ENCODE assay signal across 8 cellular contexts in the genomic region with DNA sequence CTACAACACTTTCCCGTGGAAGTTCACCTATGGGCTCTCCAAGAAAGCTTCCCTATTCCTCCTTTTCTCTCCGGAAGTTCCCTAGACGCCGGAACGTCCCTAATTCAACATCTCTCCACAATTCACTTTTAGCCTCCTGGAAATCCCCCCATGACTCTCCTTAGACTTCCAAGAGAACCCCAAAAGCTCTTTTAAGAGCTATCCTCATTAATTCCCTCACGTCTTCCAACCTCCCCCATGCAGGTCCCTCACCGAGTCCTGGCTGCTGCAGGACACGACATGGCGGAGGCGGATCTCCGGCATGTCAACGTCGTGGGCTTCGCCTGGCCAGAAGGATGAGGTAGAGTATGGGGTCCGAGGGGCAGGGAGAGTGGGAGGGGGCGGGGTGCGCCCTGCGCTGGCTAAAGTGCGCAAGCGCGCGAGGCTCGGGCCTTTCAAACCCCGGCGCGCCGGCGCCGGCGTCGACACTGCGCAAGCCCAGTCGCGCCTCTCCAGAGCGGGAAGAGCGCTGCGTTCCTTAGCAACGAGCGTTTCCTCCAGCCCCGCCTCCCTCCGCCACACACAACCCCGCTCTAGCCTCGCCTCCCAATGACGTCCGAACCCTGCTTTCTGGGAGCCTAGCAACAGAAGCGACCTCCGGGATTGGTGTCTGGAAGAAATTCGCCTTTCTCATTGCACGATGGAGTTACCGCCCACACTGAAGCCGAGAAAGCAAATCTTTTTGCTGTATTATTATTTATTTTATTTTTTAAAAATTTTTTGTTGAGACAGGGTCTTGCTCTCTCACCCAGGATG.
DNase-seq lines count a peak whose midpoint lies in the region; ATAC-seq, FAIRE-seq and TF ChIP-seq lines count a peak whose summit lies in the region.

A gene (plus strand): TSS at position 646 of the 795 bp plus-strand sequence. CDS start 1,391 bp downstream, outside the sequence.
A gene with protein sequence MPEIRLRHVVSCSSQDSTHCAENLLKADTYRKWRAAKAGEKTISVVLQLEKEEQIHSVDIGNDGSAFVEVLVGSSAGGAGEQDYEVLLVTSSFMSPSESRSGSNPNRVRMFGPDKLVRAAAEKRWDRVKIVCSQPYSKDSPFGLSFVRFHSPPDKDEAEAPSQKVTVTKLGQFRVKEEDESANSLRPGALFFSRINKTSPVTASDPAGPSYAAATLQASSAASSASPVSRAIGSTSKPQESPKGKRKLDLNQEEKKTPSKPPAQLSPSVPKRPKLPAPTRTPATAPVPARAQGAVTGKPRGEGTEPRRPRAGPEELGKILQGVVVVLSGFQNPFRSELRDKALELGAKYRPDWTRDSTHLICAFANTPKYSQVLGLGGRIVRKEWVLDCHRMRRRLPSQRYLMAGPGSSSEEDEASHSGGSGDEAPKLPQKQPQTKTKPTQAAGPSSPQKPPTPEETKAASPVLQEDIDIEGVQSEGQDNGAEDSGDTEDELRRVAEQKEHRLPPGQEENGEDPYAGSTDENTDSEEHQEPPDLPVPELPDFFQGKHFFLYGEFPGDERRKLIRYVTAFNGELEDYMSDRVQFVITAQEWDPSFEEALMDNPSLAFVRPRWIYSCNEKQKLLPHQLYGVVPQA (minus strand): TSS at position 372 of the 795 bp plus-strand sequence. CDS start 69 bp downstream, at position 303.

- DNase-seq in AG08395 (ENCODE audit: low spot score) (peak; percentile 99), NCI-H345 (lab: John Stamatoyannopoulos, UW) (peak; percentile 98)
- peak; percentile 90 for DNase-seq in activated CD4-positive, CD25-positive, alpha-beta regulatory T cell treated with anti-CD3 and anti-CD28 coated beads, Interleukin-2, amount 50 U/mL, for 16 hours (ENCODE audit: low read depth, low spot score)
- peak; percentile 86 to 95 for DNase-seq in central memory CD8-positive, alpha-beta T cell (ENCODE audit: low spot score in 2 of 2)
- DNase-seq in stimulated activated CD4-positive, alpha-beta T cell treated with anti-CD3 and anti-CD28 coated beads, Interleukin-12 subunit alpha, Interleukin-12 subunit beta, amount 100 ng/mL, for 4 hours, result peak; percentile 93

- H3K9me3 Mint-ChIP-seq in central memory CD8-positive, alpha-beta T cell, result no peaks in the 10 kb centered on the region

- H3K4me1 Mint-ChIP-seq in central memory CD8-positive, alpha-beta T cell, result peaks cover 37% of the 10 kb centered on the region

- ATAC-seq in HG03196 (IDR thresholded peaks at IDR 0.05; ENCODE audit: unreplicated experiment), result peak; percentile 92
- ATAC-seq in central memory CD8-positive, alpha-beta T cell (replicated peaks; ENCODE audit: extremely low read depth, poor library complexity, severe bottlenecking), result peak; percentile 100

- in situ Hi-C loops in GM18951 (cut with MboI; ENCODE audit: low sequenced_read_pairs, unreplicated experiment), result no loop called here

- peak; percentile 68 for TF ChIP-seq POLR2A in GM18951 (IDR thresholded peaks at IDR 0.05; ENCODE audit: extremely low read depth, insufficient read depth, insufficient read length)

- peak within 1 kb of the TSS; percentile 97 for H3K4me3 Mint-ChIP-seq in central memory CD8-positive, alpha-beta T cell

- H3K36me3 Mint-ChIP-seq in central memory CD8-positive, alpha-beta T cell (ENCODE audit: insufficient read depth), result peaks cover 12% of the 10 kb centered on the region

- no peaks in the 10 kb centered on the region for H3K27me3 Mint-ChIP-seq in central memory CD8-positive, alpha-beta T cell

- H3K27ac Mint-ChIP-seq in central memory CD8-positive, alpha-beta T cell (ENCODE audit: low read depth), result peak within 1 kb of the TSS; percentile 96

- peak; percentile 99 for FAIRE-seq in islet of Langerhans (lab: Jason Lieb, UNC)

Comparison
In these comparisons a context has a peak if more than half of its experiments do, and no peak if none do; other contexts are left out.
1. Peak in every context shown above with its lines: DNase-seq and ATAC-seq.